ENCODE assay signal across 8 cellular contexts in the genomic region with DNA sequence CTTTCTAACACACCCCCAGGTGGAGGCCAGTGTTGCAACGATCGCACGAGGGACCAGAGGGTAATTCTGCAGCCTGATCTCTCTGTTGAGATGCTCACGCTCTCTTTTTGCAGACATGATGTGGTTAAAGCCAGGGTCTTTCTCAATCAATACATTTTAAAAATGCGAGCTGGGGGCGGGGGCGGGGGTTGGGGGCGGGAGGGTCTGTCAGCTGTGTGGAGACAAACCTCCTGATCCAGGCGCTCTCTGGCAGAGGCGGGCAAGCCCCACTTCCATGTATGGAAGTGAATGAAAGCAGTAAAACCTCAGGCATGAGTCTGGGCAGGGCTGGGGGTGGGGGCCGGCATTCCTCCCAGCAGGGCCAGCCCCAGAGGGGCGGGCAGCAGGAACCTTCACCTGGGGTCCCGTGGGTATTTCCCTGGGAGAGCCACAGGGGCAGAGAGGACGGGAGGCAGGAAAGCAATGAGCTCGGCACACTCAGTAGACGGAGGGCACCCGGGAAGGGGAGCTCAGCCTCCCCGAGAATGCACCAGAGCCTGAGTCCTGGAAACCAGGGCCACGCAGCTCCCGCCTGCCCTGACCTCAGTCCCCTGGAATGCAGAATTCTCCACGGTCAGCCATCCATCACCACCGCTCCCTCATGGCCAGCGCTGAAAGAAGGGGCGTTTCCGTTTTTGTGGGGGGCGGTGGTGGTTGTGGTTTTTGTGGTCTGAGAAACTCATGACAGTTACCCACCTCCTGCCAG. TPM values are rescaled to one million over a fixed set of nuclear protein-coding genes. Genes with fewer than 3 reads are reported as not detected.
DNase-seq lines count a peak whose midpoint lies in the region; ATAC-seq and TF ChIP-seq lines count a peak whose summit lies in the region.

No MANE protein-coding gene starts in this region.

- H3K4me3 ChIP-seq in RWPE2 (ENCODE audit: severe bottlenecking) (no peak overlapping the region), fibroblast of villous mesenchyme (ENCODE audit: low read depth, low read length) (peak overlapping the region; percentile 33)

- peaks cover 15% of the 10 kb centered on the region for H3K4me1 ChIP-seq in RWPE2 (ENCODE audit: insufficient read depth, poor library complexity, severe bottlenecking)

- H3K36me3 ChIP-seq in RWPE2 (ENCODE audit: low read depth), result peaks cover 18% of the 10 kb centered on the region

- TF ChIP-seq CTCF in RWPE2 (IDR thresholded peaks at IDR 0.05; ENCODE audit: poor library complexity, severe bottlenecking) (no peak), fibroblast of villous mesenchyme (IDR thresholded peaks at IDR 0.05; ENCODE audit: insufficient read depth, low read depth, low read length) (peak; percentile 12)

- peak; percentile 93 for ATAC-seq in RWPE2 (ENCODE audit: low read depth)

- DNase-seq in GOT3 (lab: John Stamatoyannopoulos, UW), result peak; percentile 65
- DNase-seq in RWPE2 (ENCODE audit: low spot score), result peak; percentile 85
- peak; percentile 88 for DNase-seq in fibroblast of villous mesenchyme (ENCODE audit: low read depth)
- DNase-seq in renal cortical epithelial cell (ENCODE audit: low read depth), result peak; percentile 90
- no peak for DNase-seq in stimulated activated naive CD4-positive, alpha-beta T cell treated with Interleukin-2 at 50 U/mL for 16 hours (lab: John Stamatoyannopoulos, UW)
- DNase-seq in DMS114 treated with DMSO at 0.1 percent for 48 hours (lab: John Stamatoyannopoulos, UW; ENCODE audit: unreplicated experiment), result no peak
- DNase-seq in activated CD8-positive, alpha-beta memory T cell treated with anti-CD3 and anti-CD28 coated beads, Interleukin-2, amount 50 U/mL, for 48 hours, result no peak
- no peak for DNase-seq in stimulated activated CD4-positive, alpha-beta T cell treated with anti-CD3 and anti-CD28 coated beads, Interleukin-4, amount 100 ng/mL, for 4 hours

- H3K27me3 ChIP-seq in RWPE2 (ENCODE audit: insufficient read depth, poor library complexity, severe bottlenecking), result no peaks in the 10 kb centered on the region

- H3K27ac ChIP-seq in RWPE2 (ENCODE audit: poor library complexity, severe bottlenecking), result peak overlapping the region; percentile 87

- no peaks in the 10 kb centered on the region for H3K9me3 ChIP-seq in RWPE2 (ENCODE audit: severe bottlenecking)

RNA-seq across cellular contexts. Expression of a gene that starts 28.0 kb away (rescaled TPM):
- 91.5 and 124 TPM in 2 replicates for total RNA-seq in fibroblast of villous mesenchyme
- 25.5 and 57.7 TPM in 2 replicates for total RNA-seq in renal cortical epithelial cell

RNA-seq across cellular contexts. Expression of a gene that starts 45.4 kb away (rescaled TPM):
- total RNA-seq in fibroblast of villous mesenchyme, result 16.8 and 20.3 TPM in 2 replicates
- total RNA-seq in renal cortical epithelial cell, result 18.0 and 21.4 TPM in 2 replicates

Comparison
In these comparisons a context has a peak if more than half of its experiments do, and no peak if none do; other contexts are left out.
1. DNase-seq: peak in GOT3 (single experiment), RWPE2 (single experiment), fibroblast of villous mesenchyme (single experiment) and renal cortical epithelial cell (single experiment); none in stimulated activated naive CD4-positive, alpha-beta T cell treated with Interleukin-2 at 50 U/mL for 16 hours (single experiment), DMS114 treated with DMSO at 0.1 percent for 48 hours (single experiment), activated CD8-positive, alpha-beta memory T cell treated with anti-CD3 and anti-CD28 coated beads, Interleukin-2, amount 50 U/mL, for 48 hours (single experiment) and stimulated activated CD4-positive, alpha-beta T cell treated with anti-CD3 and anti-CD28 coated beads, Interleukin-4, amount 100 ng/mL, for 4 hours (0 of 2).